17 cellular contexts compared by ENCODE assay signal in the genomic region with DNA sequence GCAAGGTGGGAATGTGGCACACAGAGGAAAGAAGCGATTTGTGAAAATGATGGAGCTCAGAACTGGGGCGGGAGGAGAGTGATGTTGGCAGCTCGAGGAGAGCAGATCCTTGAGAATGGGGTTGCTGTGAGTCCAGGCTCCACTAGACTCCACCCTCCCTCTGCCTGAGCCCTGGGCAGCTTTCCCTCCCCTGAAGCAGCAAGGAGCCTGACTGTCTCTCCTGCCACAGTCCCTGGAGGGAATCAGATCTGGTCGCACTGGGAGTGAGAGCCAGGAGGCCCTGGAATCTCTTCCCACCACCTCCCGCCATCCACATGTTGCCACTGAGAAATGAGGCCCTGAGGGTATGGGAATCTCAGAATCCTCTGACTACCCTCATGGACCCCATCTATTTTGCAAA.
DNase-seq lines count a peak whose midpoint lies in the region; ATAC-seq and TF ChIP-seq lines count a peak whose summit lies in the region.
"Had no signal": no experiment of that assay in that cellular context is flagged by ENCODE, and none has a peak within 500 bp of the region (broad histone marks: within the 10 kb centered on the region; RNA-seq: fewer than 3 reads in every experiment).

No MANE protein-coding gene starts in this region.

- TF ChIP-seq EP300 in SK-N-SH (IDR thresholded peaks at IDR 0.05; ENCODE audit: borderline replicate concordance in 1 of 2, low read depth in 1 of 2, low read length in 1 of 2): no peak

- H3K4me3 Mint-ChIP-seq in T-cell: no peak overlapping the region
- H3K4me3 Mint-ChIP-seq: CD8-positive, alpha-beta T cell; IgD-negative memory B cell had no signal

- no peaks in the 10 kb centered on the region for H3K9me3 Mint-ChIP-seq in T-cell
- H3K9me3 Mint-ChIP-seq: CD8-positive, alpha-beta T cell had no signal

- H3K9me3 ChIP-seq in SK-N-SH: no peaks in the 10 kb centered on the region
- H3K9me3 ChIP-seq in mucosa of descending colon: no peaks in the 10 kb centered on the region
- H3K9me3 ChIP-seq: BLaER1 had no signal

- no peak overlapping the region for H3K9ac ChIP-seq in SK-N-SH
- H3K9ac ChIP-seq: BLaER1 had no signal

- H4K20me1 ChIP-seq in SK-N-SH (ENCODE audit: insufficient read depth): no peaks in the 10 kb centered on the region
- H4K20me1 ChIP-seq: BLaER1 had no signal

- H3K4me3 ChIP-seq in SK-N-SH (ENCODE audit: low read depth in 2 of 2, low read length in 1 of 2) (no peak overlapping the region), mucosa of descending colon (no peak overlapping the region)
- H3K4me3 ChIP-seq: BLaER1 had no signal

- POLR2A ChIA-PET in SK-N-SH (lab: Yijun Ruan, JAX) (no interaction called here), T-cell (lab: Charles Lee) (no interaction called here)

- no peaks in the 10 kb centered on the region for H3K27me3 Mint-ChIP-seq in T-cell
- H3K27me3 Mint-ChIP-seq: IgD-negative memory B cell had no signal

- CTCF ChIA-PET in SK-N-SH (lab: Yijun Ruan, JAX): interaction anchor here (0.5 to 1.0 kb wide), 3 partner anchors 8 to 367 kb away, joined by 3 to 4 read pairs (median 3); no protein-coding TSS in a partner anchor
- CTCF ChIA-PET in T-cell (lab: Charles Lee): no interaction called here

- H3K27me3 ChIP-seq in SK-N-SH (ENCODE audit: insufficient read depth): no peaks in the 10 kb centered on the region
- H3K27me3 ChIP-seq: BLaER1 had no signal

- no peaks in the 10 kb centered on the region for H3K4me1 Mint-ChIP-seq in T-cell

- TF ChIP-seq RAD21 in SK-N-SH (IDR thresholded peaks at IDR 0.05; ENCODE audit: low read length): no peak

- WGBS in SK-N-SH (ENCODE audit: low lambda C conversion rate): 87% methylated on average over 5 of the region's 5 CpGs

- DNase-seq in SK-N-SH: no peak
- peak; percentile 28 for DNase-seq in SK-N-DZ (ENCODE audit: low spot score)
- no peak for DNase-seq in mucosa of descending colon
- DNase-seq in T-cell: no peak
- DNase-seq: 8988T; Calu3; CD8-positive, alpha-beta T cell; DMS79 treated with DMSO at 0.1 percent for 48 hours; GOT3; H7 had no signal

- H3K4me1 ChIP-seq in SK-N-SH (ENCODE audit: control insufficient read depth in 1 of 2, insufficient read depth in 2 of 2, low read depth in 1 of 2, low read length in 1 of 2): no peaks in the 10 kb centered on the region; a peak in 1 of 4 replicates
- H3K4me1 ChIP-seq in mucosa of descending colon (ENCODE audit: low read depth): no peaks in the 10 kb centered on the region
- H3K4me1 ChIP-seq: BLaER1 had no signal

- H3K27ac Mint-ChIP-seq in T-cell: no peak overlapping the region
- H3K27ac Mint-ChIP-seq: CD8-positive, alpha-beta T cell; IgD-negative memory B cell had no signal

- no peaks in the 10 kb centered on the region for H3K36me3 Mint-ChIP-seq in T-cell
- H3K36me3 Mint-ChIP-seq: CD8-positive, alpha-beta T cell; IgD-negative memory B cell had no signal

- peak; percentile 35; the same call in 2 of the 3 replicates for ATAC-seq in SK-N-SH treated with all-trans-retinoic acid at 6 μM for 48 hours
- peak; percentile 8 for ATAC-seq in mucosa of descending colon
- ATAC-seq in GM18519 (IDR thresholded peaks at IDR 0.05; ENCODE audit: low FRiP score, unreplicated experiment): no peak
- ATAC-seq in GM19467 (IDR thresholded peaks at IDR 0.05; ENCODE audit: unreplicated experiment): no peak
- ATAC-seq in T-cell (replicated peaks in 1 of 4): no peak
- ATAC-seq: CD8-positive, alpha-beta T cell; HCT116; HepG2 had no signal

- H3K4me2 ChIP-seq in SK-N-SH: no peak overlapping the region
- H3K4me2 ChIP-seq: BLaER1 had no signal

- no peak for TF ChIP-seq CTCF in SK-N-SH (IDR thresholded peaks at IDR 0.05)
- TF ChIP-seq CTCF in mucosa of descending colon (IDR thresholded peaks at IDR 0.05): no peak

- H3K9me2 ChIP-seq in SK-N-SH: no peaks in the 10 kb centered on the region

- intact Hi-C loops in mucosa of descending colon (cut with DNase I, micrococcal nuclease): no loop called here

- no peaks in the 10 kb centered on the region for H3F3A ChIP-seq in SK-N-SH (replicated peaks; ENCODE audit: insufficient read depth)

- H3K27ac ChIP-seq in SK-N-SH (ENCODE audit: low read depth in 2 of 2, low read length in 1 of 2): no peak overlapping the region
- H3K27ac ChIP-seq: BLaER1 had no signal

- H2AFZ ChIP-seq in SK-N-SH (ENCODE audit: low read depth): no peak overlapping the region

- H3K36me3 ChIP-seq in SK-N-SH (replicated peaks in 1 of 2; ENCODE audit: control insufficient read depth in 1 of 2, insufficient read depth in 2 of 2, low read length in 1 of 2) (no peaks in the 10 kb centered on the region), mucosa of descending colon (ENCODE audit: low read depth) (no peaks in the 10 kb centered on the region)
- H3K36me3 ChIP-seq: BLaER1 had no signal

- H3K79me2 ChIP-seq in SK-N-SH (ENCODE audit: insufficient read depth): no peaks in the 10 kb centered on the region

TF ChIP-seq in SK-N-SH treated with all-trans-retinoic acid at 6 μM for 48 hours, 23 proteins besides CTCF, POLR2A, EP300 and RAD21:
- TF ChIP-seq RARB (CRISPR knock-in tag; IDR thresholded peaks at IDR 0.05) (no peak), CSDC2 (CRISPR knock-in tag; IDR thresholded peaks at IDR 0.05) (no peak), ZNF70 (CRISPR knock-in tag; IDR thresholded peaks at IDR 0.05) (no peak), ZFP30 (CRISPR knock-in tag; IDR thresholded peaks at IDR 0.05) (no peak)
- TF ChIP-seq, protein P1, sequence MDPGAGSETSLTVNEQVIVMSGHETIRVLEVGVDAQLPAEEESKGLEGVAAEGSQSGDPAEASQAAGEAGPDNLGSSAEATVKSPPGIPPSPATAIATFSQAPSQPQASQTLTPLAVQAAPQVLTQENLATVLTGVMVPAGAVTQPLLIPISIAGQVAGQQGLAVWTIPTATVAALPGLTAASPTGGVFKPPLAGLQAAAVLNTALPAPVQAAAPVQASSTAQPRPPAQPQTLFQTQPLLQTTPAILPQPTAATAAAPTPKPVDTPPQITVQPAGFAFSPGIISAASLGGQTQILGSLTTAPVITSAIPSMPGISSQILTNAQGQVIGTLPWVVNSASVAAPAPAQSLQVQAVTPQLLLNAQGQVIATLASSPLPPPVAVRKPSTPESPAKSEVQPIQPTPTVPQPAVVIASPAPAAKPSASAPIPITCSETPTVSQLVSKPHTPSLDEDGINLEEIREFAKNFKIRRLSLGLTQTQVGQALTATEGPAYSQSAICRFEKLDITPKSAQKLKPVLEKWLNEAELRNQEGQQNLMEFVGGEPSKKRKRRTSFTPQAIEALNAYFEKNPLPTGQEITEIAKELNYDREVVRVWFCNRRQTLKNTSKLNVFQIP (CRISPR knock-in tag; IDR thresholded peaks at IDR 0.05; ENCODE audit: borderline replicate concordance, low read depth): no peak

TF ChIP-seq in SK-N-SH, 30 proteins besides CTCF, POLR2A, EP300 and RAD21:
- TF ChIP-seq NFIC (IDR thresholded peaks at IDR 0.05; ENCODE audit: borderline replicate concordance) (no peak), ELF1 (IDR thresholded peaks at IDR 0.05) (no peak), FOXM1 (IDR thresholded peaks at IDR 0.05; ENCODE audit: low read depth) (no peak), CHD2 (IDR thresholded peaks at IDR 0.05; ENCODE audit: low read length, partially characterized antibody) (no peak), YY1 (IDR thresholded peaks at IDR 0.05; ENCODE audit: low read depth) (no peak), TAF1 (IDR thresholded peaks at IDR 0.05; ENCODE audit: borderline replicate concordance, low read depth, low read length) (no peak)

Comparison
In these comparisons a context has a peak if more than half of its experiments do, and no peak if none do; other contexts are left out.
1. ATAC-seq: peak in SK-N-SH treated with all-trans-retinoic acid at 6 μM for 48 hours (single experiment) and mucosa of descending colon (single experiment); none in GM18519 (single experiment), GM19467 (single experiment) and T-cell (0 of 4).